ENCODE assay signal across 10 cellular contexts in the genomic region with DNA sequence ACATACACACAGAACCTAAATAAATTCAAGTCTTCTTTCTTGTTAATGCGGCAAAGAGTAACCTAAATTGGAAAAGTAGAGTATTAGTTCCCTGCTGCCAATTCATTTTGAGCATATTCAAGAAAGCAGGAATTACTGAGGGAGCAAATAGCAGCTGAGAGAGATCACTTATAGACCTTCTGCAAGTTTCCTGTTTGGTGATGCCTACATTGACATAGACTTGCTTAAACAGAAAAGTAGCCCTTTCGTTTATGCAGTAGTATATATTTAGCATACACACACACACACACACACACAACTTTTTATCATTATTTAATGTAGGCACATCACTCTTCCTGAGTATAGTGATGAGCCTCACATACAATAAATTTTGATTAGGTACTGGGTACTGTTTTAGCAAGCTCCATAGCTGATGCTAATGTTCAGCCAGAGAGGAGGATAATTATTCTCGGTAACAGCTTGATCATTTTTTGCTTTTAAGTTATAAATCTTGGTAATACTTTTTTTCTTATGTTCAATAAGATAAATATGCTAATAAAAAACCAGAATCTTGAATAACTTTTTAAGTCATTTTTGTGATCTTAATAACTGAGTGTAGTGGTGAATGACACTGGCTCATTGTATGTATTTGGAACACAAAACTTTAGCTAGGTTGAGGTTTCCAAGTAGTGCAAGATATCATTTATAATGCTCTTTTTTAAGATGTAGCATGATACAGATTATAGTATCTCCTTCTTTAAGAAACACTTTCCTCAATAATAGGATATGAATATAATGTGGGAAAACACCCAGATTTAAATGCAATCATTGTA.
DNase-seq lines count a peak whose midpoint lies in the region; ATAC-seq lines count a peak whose summit lies in the region.
"Had no signal": no experiment of that assay in that cellular context is flagged by ENCODE, and none has a peak within 500 bp of the region (broad histone marks: within the 10 kb centered on the region; RNA-seq: fewer than 3 reads in every experiment).

No MANE protein-coding gene starts in this region.

- intact Hi-C loops in sciatic nerve (cut with DNase I) = no loop called here

- DNase-seq in NAMALWA (ENCODE audit: low spot score) (peak; percentile 47), dermis blood vessel endothelial cell (peak; percentile 30), sciatic nerve (ENCODE audit: low spot score) (no peak), HK-2 (ENCODE audit: unreplicated experiment) (no peak), foreskin melanocyte (no peak), SIG-M5 treated with dmso at 0.1 percent for 504 hours (lab: John Stamatoyannopoulos, UW; ENCODE audit: unreplicated experiment) (no peak)
- DNase-seq in activated effector memory CD4-positive, alpha-beta T cell treated with Interleukin-2 at 50 U/mL for 16 hours = no peak
- DNase-seq: activated gamma-delta T cell, SIG-M5 had no signal

- peak; percentile 61 for ATAC-seq in GM19351 (IDR thresholded peaks at IDR 0.05; ENCODE audit: unreplicated experiment)
- peak; percentile 42 for ATAC-seq in sciatic nerve

Comparison
In these comparisons a context has a peak if more than half of its experiments do, and no peak if none do; other contexts are left out.
1. DNase-seq: peak in NAMALWA (single experiment) and dermis blood vessel endothelial cell (single experiment); none in sciatic nerve (single experiment), HK-2 (single experiment), foreskin melanocyte (single experiment), SIG-M5 treated with dmso at 0.1 percent for 504 hours (single experiment) and activated effector memory CD4-positive, alpha-beta T cell treated with Interleukin-2 at 50 U/mL for 16 hours (single experiment).